In the genomic region with DNA sequence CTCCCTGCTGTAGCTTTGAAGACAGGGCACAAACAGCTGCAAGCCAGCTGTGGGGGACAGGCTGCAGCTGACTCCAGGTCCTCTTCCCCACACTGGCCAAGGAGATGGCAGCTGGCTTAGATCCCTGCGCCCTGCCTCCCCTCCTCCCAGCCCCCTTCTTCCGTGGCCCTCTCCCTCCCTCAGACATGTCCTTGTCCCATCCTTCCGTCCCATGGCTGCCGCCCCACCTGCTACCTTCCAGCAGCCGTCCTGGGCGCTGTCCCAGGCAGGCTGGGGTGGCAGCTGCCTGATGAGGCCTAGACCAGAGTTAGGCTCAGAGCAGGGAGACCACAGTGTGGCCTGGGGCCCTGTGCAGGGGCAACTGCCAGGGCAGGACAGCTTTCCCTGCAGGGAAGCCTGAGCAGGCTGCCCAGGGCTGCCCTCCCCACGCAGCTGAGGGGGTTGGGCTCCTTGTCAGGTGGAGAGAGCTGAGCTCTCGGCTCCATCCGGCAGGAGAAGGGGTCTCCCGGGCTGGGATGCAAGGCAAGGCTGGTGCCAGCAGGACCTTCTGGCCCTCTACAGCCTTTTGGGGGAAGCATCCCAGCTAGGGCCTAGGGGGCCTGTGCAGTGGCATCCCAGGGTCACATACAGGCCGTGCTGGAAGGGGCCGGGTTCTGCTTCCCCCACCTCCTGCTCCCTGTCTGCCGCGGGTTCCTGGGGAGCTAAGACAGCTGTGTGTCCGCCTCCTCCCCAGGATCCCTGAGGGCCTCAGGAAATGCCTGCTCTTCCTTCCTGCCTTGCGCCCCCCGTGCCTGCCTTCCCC, we compare ENCODE assay signal across 1 cellular context.
TF ChIP-seq lines count a peak whose summit lies in the region.

No MANE protein-coding gene starts in this region.

TF ChIP-seq in WTC11, 78 proteins besides CTCF, POLR2A, EP300 and RAD21 (continued from another document):
- TF ChIP-seq, protein P1, sequence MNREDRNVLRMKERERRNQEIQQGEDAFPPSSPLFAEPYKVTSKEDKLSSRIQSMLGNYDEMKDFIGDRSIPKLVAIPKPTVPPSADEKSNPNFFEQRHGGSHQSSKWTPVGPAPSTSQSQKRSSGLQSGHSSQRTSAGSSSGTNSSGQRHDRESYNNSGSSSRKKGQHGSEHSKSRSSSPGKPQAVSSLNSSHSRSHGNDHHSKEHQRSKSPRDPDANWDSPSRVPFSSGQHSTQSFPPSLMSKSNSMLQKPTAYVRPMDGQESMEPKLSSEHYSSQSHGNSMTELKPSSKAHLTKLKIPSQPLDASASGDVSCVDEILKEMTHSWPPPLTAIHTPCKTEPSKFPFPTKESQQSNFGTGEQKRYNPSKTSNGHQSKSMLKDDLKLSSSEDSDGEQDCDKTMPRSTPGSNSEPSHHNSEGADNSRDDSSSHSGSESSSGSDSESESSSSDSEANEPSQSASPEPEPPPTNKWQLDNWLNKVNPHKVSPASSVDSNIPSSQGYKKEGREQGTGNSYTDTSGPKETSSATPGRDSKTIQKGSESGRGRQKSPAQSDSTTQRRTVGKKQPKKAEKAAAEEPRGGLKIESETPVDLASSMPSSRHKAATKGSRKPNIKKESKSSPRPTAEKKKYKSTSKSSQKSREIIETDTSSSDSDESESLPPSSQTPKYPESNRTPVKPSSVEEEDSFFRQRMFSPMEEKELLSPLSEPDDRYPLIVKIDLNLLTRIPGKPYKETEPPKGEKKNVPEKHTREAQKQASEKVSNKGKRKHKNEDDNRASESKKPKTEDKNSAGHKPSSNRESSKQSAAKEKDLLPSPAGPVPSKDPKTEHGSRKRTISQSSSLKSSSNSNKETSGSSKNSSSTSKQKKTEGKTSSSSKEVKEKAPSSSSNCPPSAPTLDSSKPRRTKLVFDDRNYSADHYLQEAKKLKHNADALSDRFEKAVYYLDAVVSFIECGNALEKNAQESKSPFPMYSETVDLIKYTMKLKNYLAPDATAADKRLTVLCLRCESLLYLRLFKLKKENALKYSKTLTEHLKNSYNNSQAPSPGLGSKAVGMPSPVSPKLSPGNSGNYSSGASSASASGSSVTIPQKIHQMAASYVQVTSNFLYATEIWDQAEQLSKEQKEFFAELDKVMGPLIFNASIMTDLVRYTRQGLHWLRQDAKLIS (CRISPR knock-in tag; IDR thresholded peaks at IDR 0.05; ENCODE audit: borderline replicate concordance) = no peak
- TF ChIP-seq CREB1 (CRISPR knock-in tag; IDR thresholded peaks at IDR 0.05) = no peak
- no peak for TF ChIP-seq NR1H2 (CRISPR knock-in tag; IDR thresholded peaks at IDR 0.05)
- TF ChIP-seq ZNF138 (CRISPR knock-in tag; conservative IDR thresholded peaks at IDR 0.05) = no peak
- TF ChIP-seq FOXJ3 (CRISPR knock-in tag; IDR thresholded peaks at IDR 0.05; ENCODE audit: borderline replicate concordance) = no peak
- TF ChIP-seq TEAD1 (CRISPR knock-in tag; IDR thresholded peaks at IDR 0.05) = no peak
- TF ChIP-seq, protein P2, sequence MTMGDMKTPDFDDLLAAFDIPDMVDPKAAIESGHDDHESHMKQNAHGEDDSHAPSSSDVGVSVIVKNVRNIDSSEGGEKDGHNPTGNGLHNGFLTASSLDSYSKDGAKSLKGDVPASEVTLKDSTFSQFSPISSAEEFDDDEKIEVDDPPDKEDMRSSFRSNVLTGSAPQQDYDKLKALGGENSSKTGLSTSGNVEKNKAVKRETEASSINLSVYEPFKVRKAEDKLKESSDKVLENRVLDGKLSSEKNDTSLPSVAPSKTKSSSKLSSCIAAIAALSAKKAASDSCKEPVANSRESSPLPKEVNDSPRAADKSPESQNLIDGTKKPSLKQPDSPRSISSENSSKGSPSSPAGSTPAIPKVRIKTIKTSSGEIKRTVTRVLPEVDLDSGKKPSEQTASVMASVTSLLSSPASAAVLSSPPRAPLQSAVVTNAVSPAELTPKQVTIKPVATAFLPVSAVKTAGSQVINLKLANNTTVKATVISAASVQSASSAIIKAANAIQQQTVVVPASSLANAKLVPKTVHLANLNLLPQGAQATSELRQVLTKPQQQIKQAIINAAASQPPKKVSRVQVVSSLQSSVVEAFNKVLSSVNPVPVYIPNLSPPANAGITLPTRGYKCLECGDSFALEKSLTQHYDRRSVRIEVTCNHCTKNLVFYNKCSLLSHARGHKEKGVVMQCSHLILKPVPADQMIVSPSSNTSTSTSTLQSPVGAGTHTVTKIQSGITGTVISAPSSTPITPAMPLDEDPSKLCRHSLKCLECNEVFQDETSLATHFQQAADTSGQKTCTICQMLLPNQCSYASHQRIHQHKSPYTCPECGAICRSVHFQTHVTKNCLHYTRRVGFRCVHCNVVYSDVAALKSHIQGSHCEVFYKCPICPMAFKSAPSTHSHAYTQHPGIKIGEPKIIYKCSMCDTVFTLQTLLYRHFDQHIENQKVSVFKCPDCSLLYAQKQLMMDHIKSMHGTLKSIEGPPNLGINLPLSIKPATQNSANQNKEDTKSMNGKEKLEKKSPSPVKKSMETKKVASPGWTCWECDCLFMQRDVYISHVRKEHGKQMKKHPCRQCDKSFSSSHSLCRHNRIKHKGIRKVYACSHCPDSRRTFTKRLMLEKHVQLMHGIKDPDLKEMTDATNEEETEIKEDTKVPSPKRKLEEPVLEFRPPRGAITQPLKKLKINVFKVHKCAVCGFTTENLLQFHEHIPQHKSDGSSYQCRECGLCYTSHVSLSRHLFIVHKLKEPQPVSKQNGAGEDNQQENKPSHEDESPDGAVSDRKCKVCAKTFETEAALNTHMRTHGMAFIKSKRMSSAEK (CRISPR knock-in tag; IDR thresholded peaks at IDR 0.05; ENCODE audit: borderline replicate concordance) = no peak
- TF ChIP-seq NR3C1 (CRISPR knock-in tag; conservative IDR thresholded peaks at IDR 0.05; ENCODE audit: low read depth) = no peak
- TF ChIP-seq SMAD4 (CRISPR knock-in tag; IDR thresholded peaks at IDR 0.05) = no peak
- TF ChIP-seq, protein P3, sequence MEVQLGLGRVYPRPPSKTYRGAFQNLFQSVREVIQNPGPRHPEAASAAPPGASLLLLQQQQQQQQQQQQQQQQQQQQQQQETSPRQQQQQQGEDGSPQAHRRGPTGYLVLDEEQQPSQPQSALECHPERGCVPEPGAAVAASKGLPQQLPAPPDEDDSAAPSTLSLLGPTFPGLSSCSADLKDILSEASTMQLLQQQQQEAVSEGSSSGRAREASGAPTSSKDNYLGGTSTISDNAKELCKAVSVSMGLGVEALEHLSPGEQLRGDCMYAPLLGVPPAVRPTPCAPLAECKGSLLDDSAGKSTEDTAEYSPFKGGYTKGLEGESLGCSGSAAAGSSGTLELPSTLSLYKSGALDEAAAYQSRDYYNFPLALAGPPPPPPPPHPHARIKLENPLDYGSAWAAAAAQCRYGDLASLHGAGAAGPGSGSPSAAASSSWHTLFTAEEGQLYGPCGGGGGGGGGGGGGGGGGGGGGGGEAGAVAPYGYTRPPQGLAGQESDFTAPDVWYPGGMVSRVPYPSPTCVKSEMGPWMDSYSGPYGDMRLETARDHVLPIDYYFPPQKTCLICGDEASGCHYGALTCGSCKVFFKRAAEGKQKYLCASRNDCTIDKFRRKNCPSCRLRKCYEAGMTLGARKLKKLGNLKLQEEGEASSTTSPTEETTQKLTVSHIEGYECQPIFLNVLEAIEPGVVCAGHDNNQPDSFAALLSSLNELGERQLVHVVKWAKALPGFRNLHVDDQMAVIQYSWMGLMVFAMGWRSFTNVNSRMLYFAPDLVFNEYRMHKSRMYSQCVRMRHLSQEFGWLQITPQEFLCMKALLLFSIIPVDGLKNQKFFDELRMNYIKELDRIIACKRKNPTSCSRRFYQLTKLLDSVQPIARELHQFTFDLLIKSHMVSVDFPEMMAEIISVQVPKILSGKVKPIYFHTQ (CRISPR knock-in tag; IDR thresholded peaks at IDR 0.05) = no peak
- TF ChIP-seq, protein P4, sequence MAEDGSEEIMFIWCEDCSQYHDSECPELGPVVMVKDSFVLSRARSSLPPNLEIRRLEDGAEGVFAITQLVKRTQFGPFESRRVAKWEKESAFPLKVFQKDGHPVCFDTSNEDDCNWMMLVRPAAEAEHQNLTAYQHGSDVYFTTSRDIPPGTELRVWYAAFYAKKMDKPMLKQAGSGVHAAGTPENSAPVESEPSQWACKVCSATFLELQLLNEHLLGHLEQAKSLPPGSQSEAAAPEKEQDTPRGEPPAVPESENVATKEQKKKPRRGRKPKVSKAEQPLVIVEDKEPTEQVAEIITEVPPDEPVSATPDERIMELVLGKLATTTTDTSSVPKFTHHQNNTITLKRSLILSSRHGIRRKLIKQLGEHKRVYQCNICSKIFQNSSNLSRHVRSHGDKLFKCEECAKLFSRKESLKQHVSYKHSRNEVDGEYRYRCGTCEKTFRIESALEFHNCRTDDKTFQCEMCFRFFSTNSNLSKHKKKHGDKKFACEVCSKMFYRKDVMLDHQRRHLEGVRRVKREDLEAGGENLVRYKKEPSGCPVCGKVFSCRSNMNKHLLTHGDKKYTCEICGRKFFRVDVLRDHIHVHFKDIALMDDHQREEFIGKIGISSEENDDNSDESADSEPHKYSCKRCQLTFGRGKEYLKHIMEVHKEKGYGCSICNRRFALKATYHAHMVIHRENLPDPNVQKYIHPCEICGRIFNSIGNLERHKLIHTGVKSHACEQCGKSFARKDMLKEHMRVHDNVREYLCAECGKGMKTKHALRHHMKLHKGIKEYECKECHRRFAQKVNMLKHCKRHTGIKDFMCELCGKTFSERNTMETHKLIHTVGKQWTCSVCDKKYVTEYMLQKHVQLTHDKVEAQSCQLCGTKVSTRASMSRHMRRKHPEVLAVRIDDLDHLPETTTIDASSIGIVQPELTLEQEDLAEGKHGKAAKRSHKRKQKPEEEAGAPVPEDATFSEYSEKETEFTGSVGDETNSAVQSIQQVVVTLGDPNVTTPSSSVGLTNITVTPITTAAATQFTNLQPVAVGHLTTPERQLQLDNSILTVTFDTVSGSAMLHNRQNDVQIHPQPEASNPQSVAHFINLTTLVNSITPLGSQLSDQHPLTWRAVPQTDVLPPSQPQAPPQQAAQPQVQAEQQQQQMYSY (CRISPR knock-in tag; IDR thresholded peaks at IDR 0.05) = no peak
- TF ChIP-seq ZNF121 (CRISPR knock-in tag; IDR thresholded peaks at IDR 0.05) = no peak
- TF ChIP-seq, protein P5, sequence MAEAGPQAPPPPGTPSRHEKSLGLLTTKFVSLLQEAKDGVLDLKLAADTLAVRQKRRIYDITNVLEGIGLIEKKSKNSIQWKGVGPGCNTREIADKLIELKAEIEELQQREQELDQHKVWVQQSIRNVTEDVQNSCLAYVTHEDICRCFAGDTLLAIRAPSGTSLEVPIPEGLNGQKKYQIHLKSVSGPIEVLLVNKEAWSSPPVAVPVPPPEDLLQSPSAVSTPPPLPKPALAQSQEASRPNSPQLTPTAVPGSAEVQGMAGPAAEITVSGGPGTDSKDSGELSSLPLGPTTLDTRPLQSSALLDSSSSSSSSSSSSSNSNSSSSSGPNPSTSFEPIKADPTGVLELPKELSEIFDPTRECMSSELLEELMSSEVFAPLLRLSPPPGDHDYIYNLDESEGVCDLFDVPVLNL (CRISPR knock-in tag; IDR thresholded peaks at IDR 0.05; ENCODE audit: borderline replicate concordance, low read depth) = no peak
- TF ChIP-seq ZBTB21 (CRISPR knock-in tag; IDR thresholded peaks at IDR 0.05; ENCODE audit: borderline replicate concordance) = no peak
- TF ChIP-seq, protein P6, sequence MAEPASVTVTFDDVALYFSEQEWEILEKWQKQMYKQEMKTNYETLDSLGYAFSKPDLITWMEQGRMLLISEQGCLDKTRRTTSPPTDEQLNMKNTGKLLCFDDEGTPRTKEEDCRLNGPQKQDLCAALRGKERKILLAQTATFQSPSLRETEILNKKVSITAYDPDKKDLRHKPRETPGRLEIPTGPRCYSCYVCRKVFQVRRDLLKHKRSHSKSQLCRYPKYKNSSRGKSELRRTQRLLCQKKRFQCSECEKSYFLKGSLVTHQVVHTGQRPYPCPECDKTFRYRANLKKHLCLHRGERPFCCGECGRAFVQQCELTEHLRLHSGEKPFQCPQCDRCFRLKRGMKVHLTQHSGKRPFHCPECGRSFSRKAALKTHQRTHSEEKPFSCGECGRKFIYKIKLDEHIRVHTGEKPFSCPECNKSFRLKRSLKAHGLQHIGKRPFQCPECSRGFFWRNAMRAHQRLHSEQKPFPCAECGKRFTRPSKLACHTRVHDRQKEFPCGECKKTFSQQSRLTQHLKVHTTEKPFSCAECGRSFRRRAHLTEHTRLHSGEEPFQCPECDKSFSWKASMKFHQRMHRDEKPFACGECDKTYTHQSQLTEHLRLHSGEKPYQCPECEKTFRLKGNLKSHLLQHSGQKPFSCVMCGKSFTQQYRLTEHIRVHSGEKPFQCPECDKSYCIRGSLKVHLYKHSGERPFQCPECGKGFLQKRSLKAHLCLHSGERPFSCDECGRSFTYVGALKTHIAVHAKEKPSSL (CRISPR knock-in tag; conservative IDR thresholded peaks at IDR 0.05) = no peak
- TF ChIP-seq RORB (CRISPR knock-in tag; IDR thresholded peaks at IDR 0.05) = no peak
